ENCODE assay signal across 1 cellular context in genomic region chr7:120828528-120828927, GRCh38.
TF ChIP-seq lines count a peak whose summit lies in the region.

No MANE protein-coding gene starts in this region.

TF ChIP-seq in H1, 55 proteins besides CTCF, POLR2A, EP300 and RAD21 (continued from another document):
- TF ChIP-seq CEBPB (IDR thresholded peaks at IDR 0.05; ENCODE audit: low read depth, low read length) (no peak), MAFK (IDR thresholded peaks at IDR 0.05; ENCODE audit: low read depth, low read length) (no peak), KDM1A (IDR thresholded peaks at IDR 0.05; ENCODE audit: borderline replicate concordance, low read length) (no peak), CHD1 (IDR thresholded peaks at IDR 0.05; ENCODE audit: low read depth, low read length) (no peak), POU5F1 (IDR thresholded peaks at IDR 0.05; ENCODE audit: low read depth, low read length) (no peak), EZH2 (IDR thresholded peaks at IDR 0.05; ENCODE audit: low read depth, low read length, severe bottlenecking) (no peak), BRCA1 (IDR thresholded peaks at IDR 0.05; ENCODE audit: low read depth, low read length) (no peak)
